Comparison of ENCODE assay signal across 10 cellular contexts in the genomic region with DNA sequence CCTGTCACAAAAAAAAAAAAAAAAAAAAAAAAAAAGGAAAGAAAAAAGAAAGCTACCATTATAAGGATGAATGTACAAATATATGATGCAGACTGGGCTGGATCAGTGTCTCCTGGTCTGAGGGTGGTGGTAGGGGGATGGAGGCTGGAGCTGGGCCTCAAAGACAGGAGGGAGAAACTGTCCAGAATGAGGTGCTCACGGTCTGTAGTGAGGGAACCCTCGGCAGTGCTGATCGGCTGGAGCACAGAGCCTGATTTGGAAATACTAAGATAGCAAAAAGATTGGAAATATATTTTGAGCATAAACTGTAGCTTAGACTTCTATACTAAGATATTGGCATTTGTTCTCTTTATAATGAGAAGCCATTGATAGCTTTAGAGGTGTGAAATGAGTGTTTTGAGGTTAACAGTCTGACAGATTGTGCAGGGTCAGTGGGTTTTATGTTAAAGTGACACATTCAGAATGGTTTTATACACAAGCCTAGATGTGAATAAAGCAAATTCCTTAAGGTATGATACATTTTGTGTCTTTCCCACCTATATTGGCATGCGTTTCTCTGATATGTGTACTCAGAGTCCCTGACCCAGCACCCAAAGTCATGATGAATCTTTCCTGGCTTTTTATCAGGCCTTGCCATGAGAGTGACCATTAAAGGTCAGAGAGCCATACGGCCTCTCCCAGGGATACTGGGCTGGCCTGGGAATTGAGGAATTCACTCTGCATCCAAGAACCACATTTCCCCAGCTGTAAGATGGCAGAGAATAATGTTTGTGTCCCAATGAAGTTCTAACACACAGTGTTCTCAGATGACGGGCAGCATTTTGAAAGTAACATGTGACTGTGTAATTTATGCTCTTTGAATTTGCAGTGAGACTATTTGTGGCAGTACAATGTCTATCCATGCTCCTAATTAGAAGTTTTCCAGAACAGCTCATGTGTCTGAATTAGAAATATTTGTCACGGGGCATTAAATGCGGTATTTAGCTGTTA. TPM values are rescaled to one million over a fixed set of nuclear protein-coding genes. Genes with fewer than 3 reads are reported as not detected.
A peak's percentile ranks its signal among the peaks of the same experiment; 100 is the strongest.
DNase-seq lines count a peak whose midpoint lies in the region; ATAC-seq and TF ChIP-seq lines count a peak whose summit lies in the region.
"Had no signal": no experiment of that assay in that cellular context is flagged by ENCODE, and none has a peak within 500 bp of the region (broad histone marks: within the 10 kb centered on the region; RNA-seq: fewer than 3 reads in every experiment).

No MANE protein-coding gene starts in this region.

- no peak overlapping the region for H3K27ac Mint-ChIP-seq in activated CD4-positive, alpha-beta memory T cell treated with anti-CD3 and anti-CD28 coated beads, Interleukin-2, amount 10 ng/mL, durations not matched to agents 7 days and 5 days
- H3K27ac Mint-ChIP-seq: activated T-helper 17 cell treated with anti-CD3 and anti-CD28 coated beads, Interleukin-2, amount 50 U/mL, for 72 hours had no signal

- H3K4me1 ChIP-seq in SJCRH30 (peaks cover 18% of the 10 kb centered on the region), thyroid gland (peaks cover 0 to 6% of the 10 kb centered on the region in 2 donors)

- no peak for TF ChIP-seq CTCF in thyroid gland (IDR thresholded peaks at IDR 0.05)

- intact Hi-C loops in thyroid gland (cut with DNase I), result no loop called here

- no peaks in the 10 kb centered on the region for H3K9me3 ChIP-seq in SJCRH30 (replicated peaks)
- H3K9me3 ChIP-seq in thyroid gland, result no peaks in the 10 kb centered on the region

- CTCF ChIA-PET in activated CD4-positive, alpha-beta memory T cell treated with anti-CD3 and anti-CD28 coated beads, Interleukin-2, amount 10 ng/mL, durations not matched to agents 7 days and 5 days (lab: Charles Lee), result interaction anchor here (0.6 to 1.2 kb wide), 3 partner anchors 25 to 221 kb away, joined by 3 to 6 read pairs (median 3); no protein-coding TSS in a partner anchor

- H3K27me3 Mint-ChIP-seq in activated CD4-positive, alpha-beta memory T cell treated with anti-CD3 and anti-CD28 coated beads, Interleukin-2, amount 10 ng/mL, durations not matched to agents 7 days and 5 days, result peaks cover 5% of the 10 kb centered on the region
- H3K27me3 Mint-ChIP-seq: activated T-helper 17 cell treated with anti-CD3 and anti-CD28 coated beads, Interleukin-2, amount 50 U/mL, for 72 hours had no signal

- H3K27ac ChIP-seq in SJCRH30, result peak overlapping the region; percentile 96
- H3K27ac ChIP-seq in thyroid gland, result no peak overlapping the region

- WGBS in thyroid gland, 2 donors, result 78 to 81% methylated on average over 8 of the region's 8 CpGs

- no peaks in the 10 kb centered on the region for H3K4me1 Mint-ChIP-seq in activated CD4-positive, alpha-beta memory T cell treated with anti-CD3 and anti-CD28 coated beads, Interleukin-2, amount 10 ng/mL, durations not matched to agents 7 days and 5 days
- H3K4me1 Mint-ChIP-seq: activated T-helper 17 cell treated with anti-CD3 and anti-CD28 coated beads, Interleukin-2, amount 50 U/mL, for 72 hours had no signal

- H3K4me3 ChIP-seq in SJCRH30, result peak overlapping the region; percentile 24
- H3K4me3 ChIP-seq in thyroid gland (replicated peaks in 1 of 3), result no peak overlapping the region

- H3K4me3 Mint-ChIP-seq in activated CD4-positive, alpha-beta memory T cell treated with anti-CD3 and anti-CD28 coated beads, Interleukin-2, amount 10 ng/mL, durations not matched to agents 7 days and 5 days, result no peak overlapping the region
- H3K4me3 Mint-ChIP-seq: activated T-helper 17 cell treated with anti-CD3 and anti-CD28 coated beads, Interleukin-2, amount 50 U/mL, for 72 hours had no signal

- H3K9me3 Mint-ChIP-seq in activated CD4-positive, alpha-beta memory T cell treated with anti-CD3 and anti-CD28 coated beads, Interleukin-2, amount 10 ng/mL, durations not matched to agents 7 days and 5 days, result no peaks in the 10 kb centered on the region
- H3K9me3 Mint-ChIP-seq: activated T-helper 17 cell treated with anti-CD3 and anti-CD28 coated beads, Interleukin-2, amount 50 U/mL, for 72 hours had no signal

- no peak for ATAC-seq in GM18907 (IDR thresholded peaks at IDR 0.05; ENCODE audit: unreplicated experiment)
- ATAC-seq: activated T-helper 17 cell treated with anti-CD3 and anti-CD28 coated beads, Interleukin-2, amount 50 U/mL, for 72 hours had no signal

- no peak for TF ChIP-seq POLR2A in thyroid gland (IDR thresholded peaks at IDR 0.05)

- POLR2A ChIA-PET in activated CD4-positive, alpha-beta memory T cell treated with anti-CD3 and anti-CD28 coated beads, Interleukin-2, amount 10 ng/mL, durations not matched to agents 7 days and 5 days (lab: Charles Lee), result no interaction called here

- H3K36me3 ChIP-seq in SJCRH30 (no peaks in the 10 kb centered on the region), thyroid gland (no peaks in the 10 kb centered on the region)

- H3K36me3 Mint-ChIP-seq in activated CD4-positive, alpha-beta memory T cell treated with anti-CD3 and anti-CD28 coated beads, Interleukin-2, amount 10 ng/mL, durations not matched to agents 7 days and 5 days (ENCODE audit: low read depth), result no peaks in the 10 kb centered on the region

- DNase-seq in A172 (ENCODE audit: low spot score) (peak; percentile 60), SJCRH30 (peak; percentile 55 to 56), foreskin melanocyte (peak; percentile 96), occipital lobe (lab: John Stamatoyannopoulos, UW) (peak; percentile 5), SW 1271 (lab: John Stamatoyannopoulos, UW) (no peak), thyroid gland (no peak)
- no peak for DNase-seq in activated CD4-positive, alpha-beta memory T cell treated with anti-CD3 and anti-CD28 coated beads, Interleukin-2, amount 10 ng/mL, durations not matched to agents 7 days and 5 days
- DNase-seq: effector memory CD4-positive, alpha-beta T cell had no signal

- no peaks in the 10 kb centered on the region for H3K27me3 ChIP-seq in SJCRH30
- H3K27me3 ChIP-seq in thyroid gland, result no peaks in the 10 kb centered on the region

RNA-seq across cellular contexts. Expression of gene SLC3A1, which starts 7.7 kb away (rescaled TPM):
- 0.24 and 1.2 TPM in 2 replicates for total RNA-seq in A172 (2014; rRNA removed; shearing (Covaris generic))
- not detected in 2 replicates for total RNA-seq in SJCRH30 (2014; rRNA removed; shearing (Covaris generic))
- total RNA-seq in occipital lobe (0.16 TPM), thyroid gland (not detected)
- total RNA-seq in activated CD4-positive, alpha-beta memory T cell treated with anti-CD3 and anti-CD28 coated beads, Interleukin-2, amount 10 ng/mL, durations not matched to agents 7 days and 5 days, result under 1 TPM; 0.15 to 0.18 TPM
- total RNA-seq: activated T-helper 17 cell treated with anti-CD3 and anti-CD28 coated beads, Interleukin-2, amount 50 U/mL, for 72 hours had no signal

Comparison
In these comparisons a context has a peak if more than half of its experiments do, and no peak if none do; other contexts are left out.
1. DNase-seq: peak in A172 (single experiment), SJCRH30 (2 of 2), foreskin melanocyte (single experiment) and occipital lobe (single experiment); none in SW 1271 (0 of 2), activated CD4-positive, alpha-beta memory T cell treated with anti-CD3 and anti-CD28 coated beads, Interleukin-2, amount 10 ng/mL, durations not matched to agents 7 days and 5 days (single experiment) and thyroid gland (0 of 2).